Comparison of ENCODE assay signal across 29 cellular contexts in the genomic region with DNA sequence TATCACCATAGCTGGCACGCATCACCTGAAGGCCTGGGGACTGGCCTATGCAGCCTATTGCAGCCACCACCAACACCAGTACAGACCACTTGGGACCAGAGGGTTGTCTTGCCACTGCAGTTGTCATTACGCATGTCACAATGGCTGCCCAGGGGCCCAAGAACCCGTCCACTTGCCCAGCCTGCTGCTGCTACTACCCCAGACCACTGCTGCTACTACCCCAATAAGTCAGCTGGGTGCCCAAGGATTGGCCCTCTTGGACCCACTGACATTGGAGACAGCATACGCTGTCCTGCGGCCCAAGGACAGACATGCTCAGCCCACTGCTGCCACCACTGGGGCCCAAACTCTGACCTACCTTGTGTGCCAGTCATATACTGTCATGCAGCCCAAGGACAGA.
"Had no signal": no experiment of that assay in that cellular context is flagged by ENCODE, and none has a peak within 500 bp of the region (broad histone marks: within the 10 kb centered on the region; RNA-seq: fewer than 3 reads in every experiment).

No MANE protein-coding gene starts in this region.

- H3K9me3 ChIP-seq: ovary, psoas muscle, right lobe of liver, sigmoid colon, stomach, thoracic aorta, thyroid gland, vagina had no signal

- H3K27ac Mint-ChIP-seq: naive thymus-derived CD4-positive, alpha-beta T cell; natural killer cell; nephron; progenitor cell of endocrine pancreas; stimulated activated effector memory CD8-positive, alpha-beta T cell treated with anti-CD3 and anti-CD28 coated beads, Interleukin-12 subunit alpha, Interleukin-12 subunit beta, amount 100 ng/mL, for 72 hours; stimulated activated naive B cell treated with anti-CD40 and anti-IgM and Interleukin-4, amounts not matched to agents 10 μg/mL and 1 μg/mL and 100 μg/mL, for 72 hours; stimulated activated naive CD8-positive, alpha-beta T cell treated with anti-CD3 and anti-CD28 coated beads, Interleukin-15, Interleukin-2, amounts not matched to agents 100 ng/mL and 50 ng/mL, for 24 hours; type B pancreatic cell had no signal

- H3K4me3 ChIP-seq: ovary, psoas muscle, right lobe of liver, sigmoid colon, stomach, thoracic aorta, thyroid gland, tibial nerve, vagina had no signal

- H3K4me1 Mint-ChIP-seq: naive thymus-derived CD4-positive, alpha-beta T cell; natural killer cell; nephron; neural crest cell; stimulated activated effector memory CD8-positive, alpha-beta T cell treated with anti-CD3 and anti-CD28 coated beads, Interleukin-12 subunit alpha, Interleukin-12 subunit beta, amount 100 ng/mL, for 72 hours; stimulated activated naive B cell treated with anti-CD40 and anti-IgM and Interleukin-4, amounts not matched to agents 10 μg/mL and 1 μg/mL and 100 μg/mL, for 72 hours had no signal

- H3K79me2 ChIP-seq: parathyroid adenoma had no signal

- DNase-seq: naive thymus-derived CD4-positive, alpha-beta T cell; natural killer cell; occipital lobe; ovary; posterior cingulate gyrus; psoas muscle; right cardiac atrium; right lobe of liver; sigmoid colon; small intestine; stimulated activated CD4-positive, alpha-beta T cell treated with anti-CD3 and anti-CD28 coated beads, Interleukin-15, amount 100 ng/mL, for 24 hours; stimulated activated CD4-positive, alpha-beta T cell treated with anti-CD3 and anti-CD28 coated beads, Interleukin-2, amount 100 ng/mL, for 24 hours; stimulated activated CD4-positive, alpha-beta T cell treated with anti-CD3 and anti-CD28 coated beads, Interleukin-2, amount 100 ng/mL, for 48 hours; stimulated activated CD4-positive, alpha-beta T cell treated with anti-CD3 and anti-CD28 coated beads, Interleukin-4, amount 100 ng/mL, for 24 hours; stimulated activated naive B cell treated with anti-CD40 and anti-IgM and Interleukin-4, amounts not matched to agents 10 μg/mL and 1 μg/mL and 100 μg/mL, for 72 hours; stimulated activated naive CD4-positive, alpha-beta T cell treated with Interleukin-2 at 50 U/mL for 16 hours; stomach; thyroid gland had no signal

- H3K9ac ChIP-seq: parathyroid adenoma had no signal

- H3K27me3 ChIP-seq: ovary, right lobe of liver, sigmoid colon, stomach, thyroid gland, tibial nerve, vagina had no signal

- H3K27me3 Mint-ChIP-seq: type B pancreatic cell had no signal

- H2AFZ ChIP-seq: parathyroid adenoma had no signal

- H3K4me3 Mint-ChIP-seq: naive thymus-derived CD4-positive, alpha-beta T cell; natural killer cell; nephron; neural crest cell; stimulated activated effector memory CD8-positive, alpha-beta T cell treated with anti-CD3 and anti-CD28 coated beads, Interleukin-12 subunit alpha, Interleukin-12 subunit beta, amount 100 ng/mL, for 72 hours; stimulated activated naive B cell treated with anti-CD40 and anti-IgM and Interleukin-4, amounts not matched to agents 10 μg/mL and 1 μg/mL and 100 μg/mL, for 72 hours; stimulated activated naive CD8-positive, alpha-beta T cell treated with anti-CD3 and anti-CD28 coated beads, Interleukin-15, Interleukin-2, amounts not matched to agents 100 ng/mL and 50 ng/mL, for 24 hours; type B pancreatic cell had no signal

- ATAC-seq: naive thymus-derived CD4-positive, alpha-beta T cell; psoas muscle; stimulated activated effector memory CD8-positive, alpha-beta T cell treated with anti-CD3 and anti-CD28 coated beads, Interleukin-12 subunit alpha, Interleukin-12 subunit beta, amount 100 ng/mL, for 72 hours; stimulated activated naive B cell treated with anti-CD40 and anti-IgM and Interleukin-4, amounts not matched to agents 10 μg/mL and 1 μg/mL and 100 μg/mL, for 72 hours had no signal

- H3K27ac ChIP-seq: ovary, parathyroid adenoma, psoas muscle, right lobe of liver, sigmoid colon, stomach, thoracic aorta, thyroid gland, tibial nerve, vagina had no signal

- FAIRE-seq: small intestine, urothelium cell line had no signal

- H3K36me3 ChIP-seq: ovary, right lobe of liver, sigmoid colon, stomach, thoracic aorta, thyroid gland, tibial nerve, vagina had no signal

- H3K4me1 ChIP-seq: parathyroid adenoma, psoas muscle, right lobe of liver, sigmoid colon, stomach, thyroid gland, tibial nerve, vagina had no signal

- H3K36me3 Mint-ChIP-seq: naive thymus-derived CD4-positive, alpha-beta T cell; natural killer cell; stimulated activated effector memory CD8-positive, alpha-beta T cell treated with anti-CD3 and anti-CD28 coated beads, Interleukin-12 subunit alpha, Interleukin-12 subunit beta, amount 100 ng/mL, for 72 hours; stimulated activated naive B cell treated with anti-CD40 and anti-IgM and Interleukin-4, amounts not matched to agents 10 μg/mL and 1 μg/mL and 100 μg/mL, for 72 hours; type B pancreatic cell had no signal
